8 cellular contexts compared by ENCODE assay signal in the genomic region with DNA sequence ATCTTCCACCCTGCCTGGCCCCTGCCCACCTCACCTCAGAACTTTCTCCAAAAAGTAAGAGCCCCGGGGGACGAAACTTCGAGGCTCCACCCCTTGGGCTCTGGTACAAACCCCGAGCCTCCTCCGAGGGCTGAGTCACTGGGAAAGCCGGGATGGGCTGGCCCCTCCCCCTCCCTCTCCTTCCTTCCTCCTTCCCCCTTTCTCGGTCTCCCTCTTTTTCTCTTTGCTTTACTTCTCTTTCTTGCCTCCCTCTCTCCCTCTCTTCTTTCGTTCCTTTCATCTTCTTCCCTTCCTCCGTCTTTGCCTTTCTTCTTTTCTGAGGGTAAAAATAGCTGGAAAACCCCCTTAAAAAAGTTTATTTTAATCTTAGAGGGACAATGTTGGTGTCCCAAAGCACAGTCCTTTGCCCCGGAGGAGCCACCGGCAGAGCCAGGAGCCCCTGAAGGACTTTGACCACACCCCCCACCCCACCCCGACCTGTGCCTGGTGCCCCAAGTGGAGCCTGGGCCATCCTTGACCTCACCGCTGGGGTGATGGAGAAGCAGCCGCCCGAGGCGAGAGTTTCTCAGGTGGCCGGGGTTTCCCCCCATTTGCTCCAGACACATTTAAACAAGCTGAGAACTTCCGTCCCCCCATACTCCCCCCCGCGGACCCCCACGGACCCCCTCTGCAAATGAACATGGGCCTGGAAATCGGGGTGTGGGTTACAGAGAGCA. TPM values are rescaled to one million over a fixed set of nuclear protein-coding genes. Genes with fewer than 3 reads are reported as not detected.
DNase-seq lines count a peak whose midpoint lies in the region; ATAC-seq lines count a peak whose summit lies in the region.

No MANE protein-coding gene starts in this region.

- H3K4me3 Mint-ChIP-seq in CD4-positive, alpha-beta memory T cell: peak overlapping the region in 7 of 8 donors; percentile 23 to 62 (median 53)
- peak overlapping the region; percentile 60 to 91 (median 76) for H3K4me3 Mint-ChIP-seq in naive B cell

- H3K36me3 ChIP-seq in CD4-positive, alpha-beta memory T cell (ENCODE audit: insufficient read depth, low read length): no peaks in the 10 kb centered on the region

- peaks cover 0 to 2% of the 10 kb centered on the region in 2 donors for H3K27me3 Mint-ChIP-seq in CD4-positive, alpha-beta memory T cell
- peaks cover 0 to 5% (median 0%) of the 10 kb centered on the region in 3 donors for H3K27me3 Mint-ChIP-seq in naive B cell

- POLR2A ChIA-PET in CD4-positive, alpha-beta memory T cell (lab: Charles Lee; ENCODE audit: partially characterized antibody): interaction anchor here (1.2 kb wide), 1 partner anchor 13 kb away, joined by 4 read pairs; no protein-coding TSS in a partner anchor

- peak overlapping the region in 5 of 7 donors; percentile 13 to 80 (median 49) for H3K27ac Mint-ChIP-seq in CD4-positive, alpha-beta memory T cell
- H3K27ac Mint-ChIP-seq in naive B cell: peak overlapping the region; percentile 83 to 98 (median 91)

- peaks cover 6 to 22% (median 16%) of the 10 kb centered on the region in 4 donors for H3K4me1 Mint-ChIP-seq in CD4-positive, alpha-beta memory T cell
- peaks cover 19 to 44% (median 23%) of the 10 kb centered on the region in 3 donors for H3K4me1 Mint-ChIP-seq in naive B cell

- peak; percentile 62 to 70 for ATAC-seq in naive B cell (ENCODE audit: low read depth in 2 of 2)
- no peak for ATAC-seq in GM21360 (IDR thresholded peaks at IDR 0.05; ENCODE audit: unreplicated experiment)
- no peak for ATAC-seq in GM19328 (IDR thresholded peaks at IDR 0.05; ENCODE audit: unreplicated experiment)

- H3K36me3 Mint-ChIP-seq in CD4-positive, alpha-beta memory T cell: no peaks in the 10 kb centered on the region
- H3K36me3 Mint-ChIP-seq in naive B cell: no peaks in the 10 kb centered on the region

- no peak for DNase-seq in CD4-positive, alpha-beta memory T cell
- peak; percentile 76 for DNase-seq in M059J (ENCODE audit: low read depth)
- DNase-seq in dermis blood vessel endothelial cell: peak; percentile 45
- peak; percentile 42 for DNase-seq in naive B cell
- DNase-seq in NCI-H345 treated with DMSO at 0.1 percent for 48 hours (lab: John Stamatoyannopoulos, UW; ENCODE audit: unreplicated experiment): no peak
- no peak for DNase-seq in pons (ENCODE audit: low spot score)

- peaks cover 22% of the 10 kb centered on the region for H3K4me1 ChIP-seq in CD4-positive, alpha-beta memory T cell (ENCODE audit: insufficient read depth, low read length)

- no peaks in the 10 kb centered on the region for H3K9me3 Mint-ChIP-seq in CD4-positive, alpha-beta memory T cell
- no peaks in the 10 kb centered on the region for H3K9me3 Mint-ChIP-seq in naive B cell

- H3K9me3 ChIP-seq in CD4-positive, alpha-beta memory T cell (ENCODE audit: control insufficient read depth in 1 of 2, low read length in 2 of 2): no peaks in the 10 kb centered on the region

- H3K4me3 ChIP-seq in CD4-positive, alpha-beta memory T cell (ENCODE audit: low read length in 2 of 2): no peak overlapping the region

- no peaks in the 10 kb centered on the region for H3K27me3 ChIP-seq in CD4-positive, alpha-beta memory T cell (ENCODE audit: insufficient read depth, low read length)

- no peak overlapping the region for H3K27ac ChIP-seq in CD4-positive, alpha-beta memory T cell (ENCODE audit: low read depth, low read length)

- intact Hi-C loops in CD4-positive, alpha-beta memory T cell (cut with micrococcal nuclease): no loop called here

- CTCF ChIA-PET in CD4-positive, alpha-beta memory T cell (lab: Charles Lee; ENCODE audit: partially characterized antibody): interaction anchor here (1.0 kb wide), 1 partner anchor 64 kb away, joined by 3 read pairs; no protein-coding TSS in a partner anchor

RNA-seq across cellular contexts. Expression of gene NOTCH1, which starts 5.7 kb away (rescaled TPM):
- total RNA-seq in CD4-positive, alpha-beta memory T cell: 10 to 100 TPM; 43.0 to 45.4 TPM
- 1 to 10 TPM in 1 of 2 donors, not detected in 1; 6.0 TPM for polyA plus RNA-seq in CD4-positive, alpha-beta memory T cell
- 6.4 and 12.1 TPM in 2 replicates for total RNA-seq in M059J (2014; rRNA removed; shearing (Covaris generic))
- 157 and 319 TPM in 2 replicates for total RNA-seq in dermis blood vessel endothelial cell
- polyA plus RNA-seq in naive B cell (ENCODE audit: low read depth in 6 of 6): 1 to 10 TPM in 5 of 6 donors, under 1 TPM in 1; 0.05 to 8.0 (median 2.4) TPM

Comparison
In these comparisons a context has a peak if more than half of its experiments do, and no peak if none do; other contexts are left out.
1. DNase-seq: peak in M059J (single experiment), dermis blood vessel endothelial cell (single experiment) and naive B cell (single experiment); none in CD4-positive, alpha-beta memory T cell (0 of 5), NCI-H345 treated with DMSO at 0.1 percent for 48 hours (single experiment) and pons (single experiment).
2. ATAC-seq: peak in naive B cell (2 of 2); none in GM21360 (single experiment) and GM19328 (single experiment).